ENCODE assay signal across 15 cellular contexts in the genomic region with DNA sequence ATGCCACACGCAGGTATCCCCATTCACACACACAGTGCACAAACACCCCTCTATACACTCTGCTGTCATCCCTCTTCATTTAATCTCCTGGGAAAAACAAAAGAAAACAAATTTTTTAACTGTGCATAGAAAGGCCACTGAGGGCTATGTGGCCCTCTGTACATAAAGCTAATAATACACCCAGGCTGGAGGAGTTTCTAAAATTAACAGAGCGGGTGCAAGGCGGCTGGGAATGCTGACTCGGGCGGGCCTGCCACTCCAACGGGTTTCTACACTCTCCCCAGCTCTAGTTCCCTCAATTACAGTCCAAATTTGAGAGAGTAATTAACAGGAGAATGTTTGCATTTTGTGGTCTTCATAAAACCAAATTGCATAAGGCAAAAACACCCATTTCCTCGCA. TPM values are rescaled to one million over a fixed set of nuclear protein-coding genes. Genes with fewer than 3 reads are reported as not detected.
"Had no signal": no experiment of that assay in that cellular context is flagged by ENCODE, and none has a peak within 500 bp of the region (broad histone marks: within the 10 kb centered on the region; RNA-seq: fewer than 3 reads in every experiment).

No MANE protein-coding gene starts in this region.

- H3K27ac ChIP-seq: epithelial cell of prostate, pancreas, thyroid gland had no signal

- H3K4me3 ChIP-seq: pancreas, thyroid gland had no signal

- H3K9me3 ChIP-seq: pancreas, thyroid gland had no signal

- H3K4me1 ChIP-seq: pancreas had no signal

- H3K36me3 ChIP-seq: pancreas, thyroid gland had no signal

- ATAC-seq: activated CD8-positive, alpha-beta T cell treated with anti-CD3 and anti-CD28 coated beads for 36 hours; activated T-cell treated with anti-CD3 and anti-CD28 coated beads, Interleukin-2, amount 50 U/mL, for 4 hours; left lobe of liver; pancreas; stimulated activated naive B cell treated with anti-CD40 and anti-IgM and Interleukin-4, amounts not matched to agents 10 μg/mL and 1 μg/mL and 100 μg/mL, for 72 hours; WTC11 had no signal

- DNase-seq: activated CD4-positive, alpha-beta T cell treated with anti-CD3 and anti-CD28 coated beads for 48 hours; activated CD8-positive, alpha-beta T cell treated with anti-CD3 and anti-CD28 coated beads for 36 hours; activated effector memory CD4-positive, alpha-beta T cell treated with Interleukin-2 at 50 U/mL for 16 hours; activated naive CD4-positive, alpha-beta T cell treated with anti-CD3 and anti-CD28 coated beads, Interleukin-2, amount 50 U/mL, for 16 hours; activated T-cell treated with anti-CD3 and anti-CD28 coated beads, Interleukin-2, amount 50 U/mL, for 4 hours; naive B cell; pancreas; stimulated activated CD4-positive, alpha-beta T cell treated with anti-CD3 and anti-CD28 coated beads, Interleukin-2, amount 100 ng/mL, for 48 hours; stimulated activated naive B cell treated with anti-CD40 and anti-IgM and Interleukin-4, amounts not matched to agents 10 μg/mL and 1 μg/mL and 100 μg/mL, for 72 hours; thyroid gland had no signal

- H3K27me3 ChIP-seq: pancreas, thyroid gland had no signal

RNA-seq across cellular contexts. Expression of a gene that starts 23.1 kb away (rescaled TPM):
- total RNA-seq: activated CD8-positive, alpha-beta T cell treated with anti-CD3 and anti-CD28 coated beads for 36 hours; activated T-cell treated with anti-CD3 and anti-CD28 coated beads, Interleukin-2, amount 50 U/mL, for 4 hours; bronchial epithelial cell; dermis microvascular lymphatic vessel endothelial cell; left lobe of liver had no signal
